ENCODE assay signal across 12 cellular contexts in genomic region chr1:212482352-212483153, GRCh38. TPM values are rescaled to one million over a fixed set of nuclear protein-coding genes. Genes with fewer than 3 reads are reported as not detected.
A peak's percentile ranks its signal among the peaks of the same experiment; 100 is the strongest.
DNase-seq lines count a peak whose midpoint lies in the region; ATAC-seq and TF ChIP-seq lines count a peak whose summit lies in the region.
"Had no signal": no experiment of that assay in that cellular context is flagged by ENCODE, and none has a peak within 500 bp of the region (broad histone marks: within the 10 kb centered on the region; RNA-seq: fewer than 3 reads in every experiment).

No MANE protein-coding gene starts in this region.

- H3K27ac ChIP-seq in prostate gland: no peak overlapping the region

- H3K9me3 ChIP-seq in prostate gland: no peaks in the 10 kb centered on the region

- ATAC-seq in natural killer cell treated with Interleukin-12 subunit alpha and Interleukin-12 subunit beta and Interleukin-15 and Interleukin-18, amount 100 ng/mL, for 72 hours: peak in 1 of 2 donors; percentile 5
- ATAC-seq in natural killer cell: no peak
- no peak for ATAC-seq in HG03175 (IDR thresholded peaks at IDR 0.05; ENCODE audit: unreplicated experiment)

- TF ChIP-seq CTCF in natural killer cell (IDR thresholded peaks at IDR 0.05) (no peak), kidney epithelial cell (IDR thresholded peaks at IDR 0.05; ENCODE audit: insufficient read depth, low read length, poor library complexity, severe bottlenecking) (no peak), prostate gland (IDR thresholded peaks at IDR 0.05) (no peak)

- H3K36me3 Mint-ChIP-seq in natural killer cell treated with Interleukin-12 subunit alpha and Interleukin-12 subunit beta and Interleukin-15 and Interleukin-18, amount 100 ng/mL, for 72 hours: no peaks in the 10 kb centered on the region
- H3K36me3 Mint-ChIP-seq in natural killer cell: no peaks in the 10 kb centered on the region

- H3K4me1 ChIP-seq in prostate gland (replicated peaks): no peaks in the 10 kb centered on the region

- intact Hi-C loops in natural killer cell (cut with micrococcal nuclease) (no loop called here), prostate gland (cut with DNase I) (loop anchor here (5.0 kb wide), 1 partner anchor 35 kb away; no protein-coding TSS in a partner anchor)

- peaks cover 0 to 6% of the 10 kb centered on the region in 2 donors for H3K27me3 Mint-ChIP-seq in natural killer cell treated with Interleukin-12 subunit alpha and Interleukin-12 subunit beta and Interleukin-15 and Interleukin-18, amount 100 ng/mL, for 72 hours
- H3K27me3 Mint-ChIP-seq in natural killer cell (ENCODE audit: low read depth in 2 of 2): peaks cover 12 to 15% of the 10 kb centered on the region in 2 donors

- H3K4me1 Mint-ChIP-seq in natural killer cell treated with Interleukin-12 subunit alpha and Interleukin-12 subunit beta and Interleukin-15 and Interleukin-18, amount 100 ng/mL, for 72 hours (ENCODE audit: low read depth in 2 of 2): peaks cover 22 to 34% of the 10 kb centered on the region in 2 donors
- H3K4me1 Mint-ChIP-seq in natural killer cell: peaks cover 40 to 47% of the 10 kb centered on the region in 2 donors

- no peaks in the 10 kb centered on the region for H3K9me3 Mint-ChIP-seq in natural killer cell treated with Interleukin-12 subunit alpha and Interleukin-12 subunit beta and Interleukin-15 and Interleukin-18, amount 100 ng/mL, for 72 hours
- H3K9me3 Mint-ChIP-seq in natural killer cell: no peaks in the 10 kb centered on the region

- WGBS in prostate gland: 95% methylated on average over 7 of the region's 7 CpGs

- H3K36me3 ChIP-seq in kidney epithelial cell (ENCODE audit: control insufficient read depth, insufficient read depth, low read length): no peaks in the 10 kb centered on the region
- no peaks in the 10 kb centered on the region for H3K36me3 ChIP-seq in prostate gland

- DNase-seq in natural killer cell treated with Interleukin-12 subunit alpha and Interleukin-12 subunit beta and Interleukin-15 and Interleukin-18, amount 100 ng/mL, for 72 hours (ENCODE audit: low spot score): peak; percentile 49
- DNase-seq in natural killer cell (no peak), astrocyte of the hippocampus (ENCODE audit: low read depth, low spot score) (peak; percentile 80), kidney epithelial cell (ENCODE audit: low read depth) (peak; percentile 94), RKO (ENCODE audit: low spot score) (no peak), prostate gland (ENCODE audit: low spot score) (no peak), NCI-H1048 (lab: John Stamatoyannopoulos, UW) (no peak)
- DNase-seq: activated CD4-positive, CD25-positive, alpha-beta regulatory T cell; activated T-cell treated with anti-CD3 and anti-CD28 coated beads, Interleukin-2, amount 50 U/mL, for 1 hour; MM.1S; NCI-H510A had no signal

- H3K4me3 ChIP-seq in kidney epithelial cell (ENCODE audit: low read depth, low read length) (no peak overlapping the region), prostate gland (no peak overlapping the region)

- TF ChIP-seq POLR2A in prostate gland (IDR thresholded peaks at IDR 0.05): no peak

- no peaks in the 10 kb centered on the region for H3K27me3 ChIP-seq in kidney epithelial cell (ENCODE audit: control insufficient read depth, insufficient read depth, low read length)
- no peaks in the 10 kb centered on the region for H3K27me3 ChIP-seq in prostate gland (replicated peaks; ENCODE audit: insufficient read depth)

- H3K27ac Mint-ChIP-seq in natural killer cell treated with Interleukin-12 subunit alpha and Interleukin-12 subunit beta and Interleukin-15 and Interleukin-18, amount 100 ng/mL, for 72 hours: peak overlapping the region in 1 of 2 donors; percentile 58
- H3K27ac Mint-ChIP-seq in natural killer cell: peak overlapping the region in 1 of 2 donors; percentile 90

- H3K4me3 Mint-ChIP-seq in natural killer cell treated with Interleukin-12 subunit alpha and Interleukin-12 subunit beta and Interleukin-15 and Interleukin-18, amount 100 ng/mL, for 72 hours: peak overlapping the region; percentile 1
- no peak overlapping the region for H3K4me3 Mint-ChIP-seq in natural killer cell

RNA-seq across cellular contexts. Expression of gene NENF, which starts 49.8 kb away (rescaled TPM):
- total RNA-seq in natural killer cell treated with Interleukin-12 subunit alpha and Interleukin-12 subunit beta and Interleukin-15 and Interleukin-18, amount 100 ng/mL, for 72 hours: 10 to 100 TPM; 18.9 to 31.8 TPM
- total RNA-seq in natural killer cell (10 to 100 TPM in 2 of 3 donors, 1 to 10 TPM in 1; 7.2 to 14.0 (median 12.2) TPM), kidney epithelial cell (35.8 and 36.0 TPM in 2 replicates), prostate gland (100 to 1,000 TPM in 1 of 2 donors, 10 to 100 TPM in 1; 83.2 to 277 TPM)

Comparison
In these comparisons a context has a peak if more than half of its experiments do, and no peak if none do; other contexts are left out.
1. DNase-seq: peak in natural killer cell treated with Interleukin-12 subunit alpha and Interleukin-12 subunit beta and Interleukin-15 and Interleukin-18, amount 100 ng/mL, for 72 hours (single experiment), astrocyte of the hippocampus (single experiment) and kidney epithelial cell (single experiment); none in natural killer cell (single experiment), RKO (single experiment), prostate gland (single experiment) and NCI-H1048 (single experiment).